In the genomic region with DNA sequence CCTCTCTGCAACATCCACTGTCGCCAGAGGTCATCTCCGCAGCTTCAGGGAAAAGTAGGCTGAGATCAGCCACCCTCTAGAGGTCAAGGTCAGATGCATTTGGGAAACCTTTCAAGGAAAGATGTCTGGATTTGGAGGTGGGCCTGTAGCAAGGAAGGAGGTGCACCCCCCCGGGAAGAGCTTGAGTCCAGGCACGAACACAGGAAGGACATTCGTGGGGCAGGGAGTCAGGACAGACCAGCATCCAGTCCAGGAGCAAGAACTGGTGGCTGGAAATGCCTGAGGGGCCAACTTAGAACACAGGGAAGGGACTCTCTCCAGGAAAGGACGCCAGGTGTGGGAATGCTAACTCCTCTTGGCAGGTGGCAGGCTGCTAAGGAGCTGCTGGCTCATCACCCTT, we compare ENCODE assay signal across 26 cellular contexts.
"Had no signal": no experiment of that assay in that cellular context is flagged by ENCODE, and none has a peak within 500 bp of the region (broad histone marks: within the 10 kb centered on the region; RNA-seq: fewer than 3 reads in every experiment).

No MANE protein-coding gene starts in this region.

- H3K27me3 Mint-ChIP-seq: stimulated activated naive B cell treated with anti-CD40 and anti-IgM and Interleukin-4, amounts not matched to agents 10 μg/mL and 1 μg/mL and 100 μg/mL, for 72 hours had no signal

- H3K36me3 ChIP-seq: heart right ventricle, left lung, lower lobe of right lung, right atrium auricular region, right lobe of liver, stomach, thyroid gland, transverse colon, upper lobe of left lung, vagina had no signal

- H2AFZ ChIP-seq: parathyroid adenoma had no signal

- H3K4me1 ChIP-seq: parathyroid adenoma, right lobe of liver had no signal

- DNase-seq: heart right ventricle; hippocampal formation; kidney glomerular epithelial cell; left cardiac atrium; left lung; lower lobe of right lung; mammary epithelial cell; mesenchymal stem cell; naive thymus-derived CD8-positive, alpha-beta T cell; nephron progenitor cell; right lobe of liver; stimulated activated CD4-positive, alpha-beta T cell treated with anti-CD3 and anti-CD28 coated beads, Interleukin-12 subunit alpha, Interleukin-12 subunit beta, amount 100 ng/mL, for 4 hours; stimulated activated CD4-positive, alpha-beta T cell treated with anti-CD3 and anti-CD28 coated beads, Interleukin-15, amount 100 ng/mL, for 24 hours; stimulated activated CD4-positive, alpha-beta T cell treated with anti-CD3 and anti-CD28 coated beads, Interleukin-2, amount 100 ng/mL, for 24 hours; stimulated activated CD4-positive, alpha-beta T cell treated with anti-CD3 and anti-CD28 coated beads, Interleukin-4, amount 100 ng/mL, for 1 hour; stimulated activated naive B cell treated with anti-CD40 and anti-IgM and Interleukin-4, amounts not matched to agents 10 μg/mL and 1 μg/mL and 100 μg/mL, for 72 hours; stimulated activated naive CD8-positive, alpha-beta T cell treated with anti-CD3 and anti-CD28 coated beads, Interleukin-15, Interleukin-2, amounts not matched to agents 100 U/mL and 50 U/mL, for 24 hours; stomach; testis; thyroid gland; transverse colon; upper lobe of left lung had no signal

- H3K4me3 ChIP-seq: heart right ventricle, left lung, lower lobe of right lung, right atrium auricular region, right lobe of liver, skin epidermis, stomach, testis, thyroid gland, transverse colon, upper lobe of left lung, vagina had no signal

- H3K4me3 Mint-ChIP-seq: naive thymus-derived CD8-positive, alpha-beta T cell; nephron progenitor cell; stimulated activated naive B cell treated with anti-CD40 and anti-IgM and Interleukin-4, amounts not matched to agents 10 μg/mL and 1 μg/mL and 100 μg/mL, for 72 hours had no signal

- H3K27ac Mint-ChIP-seq: nephron progenitor cell; stimulated activated naive B cell treated with anti-CD40 and anti-IgM and Interleukin-4, amounts not matched to agents 10 μg/mL and 1 μg/mL and 100 μg/mL, for 72 hours had no signal

- H3K9me3 ChIP-seq: heart right ventricle, left lung, lower lobe of right lung, right atrium auricular region, right lobe of liver, stomach, testis, thyroid gland, transverse colon, upper lobe of left lung, vagina had no signal

- H3K79me2 ChIP-seq: parathyroid adenoma had no signal

- H3K4me1 Mint-ChIP-seq: naive thymus-derived CD8-positive, alpha-beta T cell; stimulated activated naive B cell treated with anti-CD40 and anti-IgM and Interleukin-4, amounts not matched to agents 10 μg/mL and 1 μg/mL and 100 μg/mL, for 72 hours had no signal

- H3K9me3 Mint-ChIP-seq: naive thymus-derived CD8-positive, alpha-beta T cell; nephron progenitor cell had no signal

- ATAC-seq: left cardiac atrium; left lung; lower lobe of right lung; naive thymus-derived CD8-positive, alpha-beta T cell; right lobe of liver; stimulated activated naive B cell treated with anti-CD40 and anti-IgM and Interleukin-4, amounts not matched to agents 10 μg/mL and 1 μg/mL and 100 μg/mL, for 72 hours; stimulated activated naive CD8-positive, alpha-beta T cell treated with anti-CD3 and anti-CD28 coated beads, Interleukin-15, Interleukin-2, amounts not matched to agents 100 U/mL and 50 U/mL, for 24 hours had no signal

- H3K27ac ChIP-seq: left lung, lower lobe of right lung, parathyroid adenoma, right lobe of liver, skin epidermis, thyroid gland, transverse colon, upper lobe of left lung, vagina had no signal

- H3K36me3 Mint-ChIP-seq: naive thymus-derived CD8-positive, alpha-beta T cell; stimulated activated naive B cell treated with anti-CD40 and anti-IgM and Interleukin-4, amounts not matched to agents 10 μg/mL and 1 μg/mL and 100 μg/mL, for 72 hours had no signal

- H3K9ac ChIP-seq: parathyroid adenoma had no signal

- H3K27me3 ChIP-seq: heart right ventricle, left lung, right atrium auricular region, right lobe of liver, stomach, testis, thyroid gland, transverse colon, upper lobe of left lung, vagina had no signal
